Comparison of ENCODE assay signal across 11 cellular contexts in genomic region chr18:31225668-31226067, GRCh38.
DNase-seq lines count a peak whose midpoint lies in the region; ATAC-seq, FAIRE-seq and TF ChIP-seq lines count a peak whose summit lies in the region.
"Had no signal": no experiment of that assay in that cellular context is flagged by ENCODE, and none has a peak within 500 bp of the region (broad histone marks: within the 10 kb centered on the region; RNA-seq: fewer than 3 reads in every experiment).

No MANE protein-coding gene starts in this region.

- no TSS peak for BruUV-seq in HepG2 (replicated peaks; lab: Mats Ljungman, UMichigan)

- TF ChIP-seq EP300 in HepG2 (IDR thresholded peaks at IDR 0.05; ENCODE audit: low read depth in 2 of 2, low read length in 2 of 2) (no peak; a peak in 2 of 4 replicates), HepG2 (CRISPR knock-in tag; IDR thresholded peaks at IDR 0.05; ENCODE audit: borderline replicate concordance) (no peak)

- H3K9ac ChIP-seq in HepG2 (ENCODE audit: insufficient read depth, low read depth, low read length), result no peak overlapping the region

- TF ChIP-seq CTCF in fibroblast of the aortic adventitia (IDR thresholded peaks at IDR 0.05; ENCODE audit: insufficient read depth, low read length) (no peak), HepG2 (CRISPR knock-in tag; IDR thresholded peaks at IDR 0.05) (no peak), upper lobe of right lung (IDR thresholded peaks at IDR 0.05) (no peak)

- H3K4me3 ChIP-seq in fibroblast of the aortic adventitia (ENCODE audit: low read depth, low read length) (no peak overlapping the region), HepG2 (replicated peaks in 1 of 3; ENCODE audit: insufficient read depth in 1 of 3, low read depth in 2 of 3, low read length in 3 of 3) (peak overlapping the region in 1 of 3 experiments; percentile 25; a peak in 1 of 6 replicates), upper lobe of right lung (no peak overlapping the region)

- H3K27ac ChIP-seq in HepG2 (ENCODE audit: extremely low read length, insufficient read depth, low read length) (peak overlapping the region; percentile 40), upper lobe of right lung (no peak overlapping the region)

- intact Hi-C loops in HepG2 (cut with micrococcal nuclease; ENCODE audit: unreplicated experiment) (loop anchor here (2.0 kb wide), 1 partner anchor 19 kb away; no protein-coding TSS in a partner anchor), upper lobe of right lung (cut with DNase I) (no loop called here)

- H3K4me1 ChIP-seq in HepG2 (ENCODE audit: insufficient read depth, low read length) (peaks cover 52% of the 10 kb centered on the region), upper lobe of right lung (no peaks in the 10 kb centered on the region)

- ATAC-seq in HepG2 (peak; percentile 96), upper lobe of right lung (peak; percentile 90), GM21786 (IDR thresholded peaks at IDR 0.05; ENCODE audit: unreplicated experiment) (no peak)

- H3K36me3 ChIP-seq in HepG2 (replicated peaks in 1 of 2; ENCODE audit: control insufficient read depth in 1 of 2, insufficient read depth in 2 of 2, low read length in 2 of 2) (no peaks in the 10 kb centered on the region), upper lobe of right lung (no peaks in the 10 kb centered on the region)

- 5% methylated on average over 5 of the region's 5 CpGs for WGBS in HepG2 (ENCODE audit: low lambda C conversion rate)

- TF ChIP-seq POLR2A in HepG2 (IDR thresholded peaks at IDR 0.05; ENCODE audit: insufficient read depth in 1 of 2, low read depth in 2 of 2, low read length in 2 of 2), result no peak

- H3K9me3 ChIP-seq in HepG2 (ENCODE audit: low read length), result no peaks in the 10 kb centered on the region
- no peaks in the 10 kb centered on the region for H3K9me3 ChIP-seq in upper lobe of right lung

- H3K4me2 ChIP-seq in HepG2 (ENCODE audit: low read depth, low read length), result peak overlapping the region; percentile 57

- DNase-seq in NCI-H774 (lab: John Stamatoyannopoulos, UW) (peak; percentile 8), fibroblast of the aortic adventitia (ENCODE audit: low read depth) (peak; percentile 0), HepG2 (ENCODE audit: low spot score) (peak; percentile 89), upper lobe of right lung (no peak), NCI-H748 (lab: John Stamatoyannopoulos, UW; ENCODE audit: unreplicated experiment) (no peak), COLO829 (ENCODE audit: low spot score) (no peak), HUDEP-2 (lab: John Stamatoyannopoulos, UW; ENCODE audit: unreplicated experiment in 76 of 76) (no peak)
- DNase-seq: activated B cell treated with CpG ODN at 0.5 μM for 24 hours, NCI-H510A treated with DMSO at 0.1 percent for 48 hours had no signal

- in situ Hi-C loops in HepG2 (cut with HindIII; ENCODE audit: extremely low pct_ligation_motif_present, low pct_unique_long_range_greater_than_20kb), result no loop called here

- no peaks in the 10 kb centered on the region for H3K79me2 ChIP-seq in HepG2 (ENCODE audit: insufficient read depth, low read length)

- peak; percentile 34 for FAIRE-seq in HepG2 (lab: Jason Lieb, UNC)
- FAIRE-seq: GM12891 had no signal

- H2AFZ ChIP-seq in HepG2 (ENCODE audit: low read length), result peak overlapping the region; percentile 78

- no peaks in the 10 kb centered on the region for H4K20me1 ChIP-seq in HepG2 (ENCODE audit: insufficient read depth, low read length)

- H3K27me3 ChIP-seq in HepG2 (ENCODE audit: control insufficient read depth in 1 of 2, insufficient read depth in 2 of 2, low read length in 2 of 2), result no peaks in the 10 kb centered on the region
- no peaks in the 10 kb centered on the region for H3K27me3 ChIP-seq in upper lobe of right lung

- no peak for TF ChIP-seq RAD21 in HepG2 (CRISPR knock-in tag; IDR thresholded peaks at IDR 0.05)

- POLR2A ChIA-PET in HepG2 (lab: Yijun Ruan, JAX), result interaction anchor here (0.7 kb wide), 1 partner anchor 23 kb away, joined by 4 read pairs; no protein-coding TSS in a partner anchor

- CTCF ChIA-PET in HepG2 (lab: Yijun Ruan, JAX; ENCODE audit: low intra/inter-chr PET ratio, low total read pairs), result no interaction called here

TF ChIP-seq in HepG2, 621 proteins besides CTCF, POLR2A, EP300 and RAD21 (continues in another document):
- TF ChIP-seq MXI1 (IDR thresholded peaks at IDR 0.05; ENCODE audit: borderline replicate concordance, low read depth, low read length) (no peak), CREBL2 (CRISPR knock-in tag; IDR thresholded peaks at IDR 0.05; ENCODE audit: borderline replicate concordance) (no peak), ZNF687 (CRISPR knock-in tag; IDR thresholded peaks at IDR 0.05) (no peak), ZNF747 (CRISPR knock-in tag; IDR thresholded peaks at IDR 0.05; ENCODE audit: borderline replicate concordance) (no peak), ZBTB8A (CRISPR knock-in tag; IDR thresholded peaks at IDR 0.05; ENCODE audit: borderline replicate concordance, low read depth) (no peak), SOX13 (IDR thresholded peaks at IDR 0.05) (no peak), SOX13 (CRISPR knock-in tag; conservative IDR thresholded peaks at IDR 0.05 in 1 of 2, IDR thresholded peaks at IDR 0.05 in 1 of 2) (peak in 1 of 2 experiments; percentile 73; a peak in 2 of 4 replicates), ZNF549 (CRISPR knock-in tag; IDR thresholded peaks at IDR 0.05) (no peak), SAP130 (CRISPR knock-in tag; IDR thresholded peaks at IDR 0.05; ENCODE audit: low read depth) (peak; percentile 48; the same call in 1 of the 2 replicates), ZNF205 (CRISPR knock-in tag; IDR thresholded peaks at IDR 0.05) (no peak), ZNF607 (CRISPR knock-in tag; IDR thresholded peaks at IDR 0.05; ENCODE audit: borderline replicate concordance) (no peak), ZNF780A (CRISPR knock-in tag; IDR thresholded peaks at IDR 0.05) (no peak), ARNTL (CRISPR knock-in tag; IDR thresholded peaks at IDR 0.05) (no peak), RCOR2 (CRISPR knock-in tag; IDR thresholded peaks at IDR 0.05) (no peak), MAFF (IDR thresholded peaks at IDR 0.05; ENCODE audit: low read depth, low read length) (no peak), ZNF792 (CRISPR knock-in tag; IDR thresholded peaks at IDR 0.05) (peak; percentile 84), SNAPC5 (CRISPR knock-in tag; IDR thresholded peaks at IDR 0.05; ENCODE audit: borderline replicate concordance) (no peak), JUN (CRISPR knock-in tag; IDR thresholded peaks at IDR 0.05) (no peak), ZNF331 (CRISPR knock-in tag; IDR thresholded peaks at IDR 0.05) (peak; percentile 20; the same call in 1 of the 2 replicates), ZBTB39 (CRISPR knock-in tag; IDR thresholded peaks at IDR 0.05) (no peak), ERF (CRISPR knock-in tag; IDR thresholded peaks at IDR 0.05) (0 out of 2 replicates have a peak, but pooled peaks have one; percentile 17)

Comparison
In these comparisons a context has a peak if more than half of its experiments do, and no peak if none do; other contexts are left out.
1. DNase-seq: peak in NCI-H774 (single experiment), fibroblast of the aortic adventitia (single experiment) and HepG2 (single experiment); none in upper lobe of right lung (single experiment), NCI-H748 (single experiment), COLO829 (single experiment) and HUDEP-2 (0 of 76).